Comparison of ENCODE assay signal across 1 cellular context in genomic region chr3:190345027-190345821, GRCh38.
TF ChIP-seq lines count a peak whose summit lies in the region.

No MANE protein-coding gene starts in this region.

TF ChIP-seq in HepG2, 621 proteins besides CTCF, POLR2A, EP300 and RAD21 (continued from another document and continues in another):
- TF ChIP-seq ZNF749 (CRISPR knock-in tag; IDR thresholded peaks at IDR 0.05; ENCODE audit: borderline replicate concordance) = no peak
- TF ChIP-seq SRSF9 (IDR thresholded peaks at IDR 0.05; ENCODE audit: borderline replicate concordance, insufficient read depth, low read depth, low read length, poor library complexity, severe bottlenecking) = no peak
- TF ChIP-seq GATA4 (IDR thresholded peaks at IDR 0.05; ENCODE audit: borderline replicate concordance, low read depth) = peak; percentile 15; the same call in 1 of the 2 replicates
- peak; percentile 84 for TF ChIP-seq CEBPG (CRISPR knock-in tag; IDR thresholded peaks at IDR 0.05)
- TF ChIP-seq PHF21A (CRISPR knock-in tag; IDR thresholded peaks at IDR 0.05) = peak; percentile 55
- TF ChIP-seq, protein P1, sequence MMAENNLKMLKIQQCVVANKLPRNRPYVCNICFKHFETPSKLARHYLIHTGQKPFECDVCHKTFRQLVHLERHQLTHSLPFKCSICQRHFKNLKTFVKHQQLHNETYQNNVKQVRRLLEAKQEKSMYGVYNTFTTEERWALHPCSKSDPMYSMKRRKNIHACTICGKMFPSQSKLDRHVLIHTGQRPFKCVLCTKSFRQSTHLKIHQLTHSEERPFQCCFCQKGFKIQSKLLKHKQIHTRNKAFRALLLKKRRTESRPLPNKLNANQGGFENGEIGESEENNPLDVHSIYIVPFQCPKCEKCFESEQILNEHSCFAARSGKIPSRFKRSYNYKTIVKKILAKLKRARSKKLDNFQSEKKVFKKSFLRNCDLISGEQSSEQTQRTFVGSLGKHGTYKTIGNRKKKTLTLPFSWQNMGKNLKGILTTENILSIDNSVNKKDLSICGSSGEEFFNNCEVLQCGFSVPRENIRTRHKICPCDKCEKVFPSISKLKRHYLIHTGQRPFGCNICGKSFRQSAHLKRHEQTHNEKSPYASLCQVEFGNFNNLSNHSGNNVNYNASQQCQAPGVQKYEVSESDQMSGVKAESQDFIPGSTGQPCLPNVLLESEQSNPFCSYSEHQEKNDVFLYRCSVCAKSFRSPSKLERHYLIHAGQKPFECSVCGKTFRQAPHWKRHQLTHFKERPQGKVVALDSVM (CRISPR knock-in tag; IDR thresholded peaks at IDR 0.05) = no peak
- TF ChIP-seq RNF2 (conservative IDR thresholded peaks at IDR 0.05; ENCODE audit: low read depth) = no peak
- no peak for TF ChIP-seq ZNF670 (CRISPR knock-in tag; IDR thresholded peaks at IDR 0.05; ENCODE audit: borderline replicate concordance)
- TF ChIP-seq, protein P2, sequence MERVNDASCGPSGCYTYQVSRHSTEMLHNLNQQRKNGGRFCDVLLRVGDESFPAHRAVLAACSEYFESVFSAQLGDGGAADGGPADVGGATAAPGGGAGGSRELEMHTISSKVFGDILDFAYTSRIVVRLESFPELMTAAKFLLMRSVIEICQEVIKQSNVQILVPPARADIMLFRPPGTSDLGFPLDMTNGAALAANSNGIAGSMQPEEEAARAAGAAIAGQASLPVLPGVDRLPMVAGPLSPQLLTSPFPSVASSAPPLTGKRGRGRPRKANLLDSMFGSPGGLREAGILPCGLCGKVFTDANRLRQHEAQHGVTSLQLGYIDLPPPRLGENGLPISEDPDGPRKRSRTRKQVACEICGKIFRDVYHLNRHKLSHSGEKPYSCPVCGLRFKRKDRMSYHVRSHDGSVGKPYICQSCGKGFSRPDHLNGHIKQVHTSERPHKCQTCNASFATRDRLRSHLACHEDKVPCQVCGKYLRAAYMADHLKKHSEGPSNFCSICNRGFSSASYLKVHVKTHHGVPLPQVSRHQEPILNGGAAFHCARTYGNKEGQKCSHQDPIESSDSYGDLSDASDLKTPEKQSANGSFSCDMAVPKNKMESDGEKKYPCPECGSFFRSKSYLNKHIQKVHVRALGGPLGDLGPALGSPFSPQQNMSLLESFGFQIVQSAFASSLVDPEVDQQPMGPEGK (CRISPR knock-in tag; IDR thresholded peaks at IDR 0.05) = no peak; the same call in 1 of the 2 replicates
- TF ChIP-seq ZSCAN25 (CRISPR knock-in tag; IDR thresholded peaks at IDR 0.05) = no peak
- TF ChIP-seq, protein P3, sequence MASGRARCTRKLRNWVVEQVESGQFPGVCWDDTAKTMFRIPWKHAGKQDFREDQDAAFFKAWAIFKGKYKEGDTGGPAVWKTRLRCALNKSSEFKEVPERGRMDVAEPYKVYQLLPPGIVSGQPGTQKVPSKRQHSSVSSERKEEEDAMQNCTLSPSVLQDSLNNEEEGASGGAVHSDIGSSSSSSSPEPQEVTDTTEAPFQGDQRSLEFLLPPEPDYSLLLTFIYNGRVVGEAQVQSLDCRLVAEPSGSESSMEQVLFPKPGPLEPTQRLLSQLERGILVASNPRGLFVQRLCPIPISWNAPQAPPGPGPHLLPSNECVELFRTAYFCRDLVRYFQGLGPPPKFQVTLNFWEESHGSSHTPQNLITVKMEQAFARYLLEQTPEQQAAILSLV (CRISPR knock-in tag; IDR thresholded peaks at IDR 0.05; ENCODE audit: borderline replicate concordance) = no peak
- no peak for TF ChIP-seq TCF12 (IDR thresholded peaks at IDR 0.05)
- TF ChIP-seq TCF12 (CRISPR knock-in tag; IDR thresholded peaks at IDR 0.05) = no peak; the same call in 1 of the 2 replicates
- TF ChIP-seq, protein P4, sequence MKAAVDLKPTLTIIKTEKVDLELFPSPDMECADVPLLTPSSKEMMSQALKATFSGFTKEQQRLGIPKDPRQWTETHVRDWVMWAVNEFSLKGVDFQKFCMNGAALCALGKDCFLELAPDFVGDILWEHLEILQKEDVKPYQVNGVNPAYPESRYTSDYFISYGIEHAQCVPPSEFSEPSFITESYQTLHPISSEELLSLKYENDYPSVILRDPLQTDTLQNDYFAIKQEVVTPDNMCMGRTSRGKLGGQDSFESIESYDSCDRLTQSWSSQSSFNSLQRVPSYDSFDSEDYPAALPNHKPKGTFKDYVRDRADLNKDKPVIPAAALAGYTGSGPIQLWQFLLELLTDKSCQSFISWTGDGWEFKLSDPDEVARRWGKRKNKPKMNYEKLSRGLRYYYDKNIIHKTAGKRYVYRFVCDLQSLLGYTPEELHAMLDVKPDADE (CRISPR knock-in tag; IDR thresholded peaks at IDR 0.05) = no peak
- TF ChIP-seq SMARCC2 (IDR thresholded peaks at IDR 0.05) = no peak
- TF ChIP-seq MEIS1 (CRISPR knock-in tag; IDR thresholded peaks at IDR 0.05; ENCODE audit: borderline replicate concordance) = no peak
- TF ChIP-seq, protein P5, sequence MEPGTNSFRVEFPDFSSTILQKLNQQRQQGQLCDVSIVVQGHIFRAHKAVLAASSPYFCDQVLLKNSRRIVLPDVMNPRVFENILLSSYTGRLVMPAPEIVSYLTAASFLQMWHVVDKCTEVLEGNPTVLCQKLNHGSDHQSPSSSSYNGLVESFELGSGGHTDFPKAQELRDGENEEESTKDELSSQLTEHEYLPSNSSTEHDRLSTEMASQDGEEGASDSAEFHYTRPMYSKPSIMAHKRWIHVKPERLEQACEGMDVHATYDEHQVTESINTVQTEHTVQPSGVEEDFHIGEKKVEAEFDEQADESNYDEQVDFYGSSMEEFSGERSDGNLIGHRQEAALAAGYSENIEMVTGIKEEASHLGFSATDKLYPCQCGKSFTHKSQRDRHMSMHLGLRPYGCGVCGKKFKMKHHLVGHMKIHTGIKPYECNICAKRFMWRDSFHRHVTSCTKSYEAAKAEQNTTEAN (CRISPR knock-in tag; conservative IDR thresholded peaks at IDR 0.05) = peak; percentile 57; the same call in 1 of the 2 replicates
- no peak for TF ChIP-seq SYNCRIP (IDR thresholded peaks at IDR 0.05; ENCODE audit: insufficient read depth, low read depth, low read length)
- no peak for TF ChIP-seq NFKBIZ (CRISPR knock-in tag; IDR thresholded peaks at IDR 0.05)
- no peak for TF ChIP-seq ZNF850 (CRISPR knock-in tag; conservative IDR thresholded peaks at IDR 0.05)
- TF ChIP-seq NBN (conservative IDR thresholded peaks at IDR 0.05) = no peak
- TF ChIP-seq ZNF446 (CRISPR knock-in tag; IDR thresholded peaks at IDR 0.05) = no peak
- TF ChIP-seq, protein P6, sequence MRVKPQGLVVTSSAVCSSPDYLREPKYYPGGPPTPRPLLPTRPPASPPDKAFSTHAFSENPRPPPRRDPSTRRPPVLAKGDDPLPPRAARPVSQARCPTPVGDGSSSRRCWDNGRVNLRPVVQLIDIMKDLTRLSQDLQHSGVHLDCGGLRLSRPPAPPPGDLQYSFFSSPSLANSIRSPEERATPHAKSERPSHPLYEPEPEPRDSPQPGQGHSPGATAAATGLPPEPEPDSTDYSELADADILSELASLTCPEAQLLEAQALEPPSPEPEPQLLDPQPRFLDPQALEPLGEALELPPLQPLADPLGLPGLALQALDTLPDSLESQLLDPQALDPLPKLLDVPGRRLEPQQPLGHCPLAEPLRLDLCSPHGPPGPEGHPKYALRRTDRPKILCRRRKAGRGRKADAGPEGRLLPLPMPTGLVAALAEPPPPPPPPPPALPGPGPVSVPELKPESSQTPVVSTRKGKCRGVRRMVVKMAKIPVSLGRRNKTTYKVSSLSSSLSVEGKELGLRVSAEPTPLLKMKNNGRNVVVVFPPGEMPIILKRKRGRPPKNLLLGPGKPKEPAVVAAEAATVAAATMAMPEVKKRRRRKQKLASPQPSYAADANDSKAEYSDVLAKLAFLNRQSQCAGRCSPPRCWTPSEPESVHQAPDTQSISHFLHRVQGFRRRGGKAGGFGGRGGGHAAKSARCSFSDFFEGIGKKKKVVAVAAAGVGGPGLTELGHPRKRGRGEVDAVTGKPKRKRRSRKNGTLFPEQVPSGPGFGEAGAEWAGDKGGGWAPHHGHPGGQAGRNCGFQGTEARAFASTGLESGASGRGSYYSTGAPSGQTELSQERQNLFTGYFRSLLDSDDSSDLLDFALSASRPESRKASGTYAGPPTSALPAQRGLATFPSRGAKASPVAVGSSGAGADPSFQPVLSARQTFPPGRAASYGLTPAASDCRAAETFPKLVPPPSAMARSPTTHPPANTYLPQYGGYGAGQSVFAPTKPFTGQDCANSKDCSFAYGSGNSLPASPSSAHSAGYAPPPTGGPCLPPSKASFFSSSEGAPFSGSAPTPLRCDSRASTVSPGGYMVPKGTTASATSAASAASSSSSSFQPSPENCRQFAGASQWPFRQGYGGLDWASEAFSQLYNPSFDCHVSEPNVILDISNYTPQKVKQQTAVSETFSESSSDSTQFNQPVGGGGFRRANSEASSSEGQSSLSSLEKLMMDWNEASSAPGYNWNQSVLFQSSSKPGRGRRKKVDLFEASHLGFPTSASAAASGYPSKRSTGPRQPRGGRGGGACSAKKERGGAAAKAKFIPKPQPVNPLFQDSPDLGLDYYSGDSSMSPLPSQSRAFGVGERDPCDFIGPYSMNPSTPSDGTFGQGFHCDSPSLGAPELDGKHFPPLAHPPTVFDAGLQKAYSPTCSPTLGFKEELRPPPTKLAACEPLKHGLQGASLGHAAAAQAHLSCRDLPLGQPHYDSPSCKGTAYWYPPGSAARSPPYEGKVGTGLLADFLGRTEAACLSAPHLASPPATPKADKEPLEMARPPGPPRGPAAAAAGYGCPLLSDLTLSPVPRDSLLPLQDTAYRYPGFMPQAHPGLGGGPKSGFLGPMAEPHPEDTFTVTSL (CRISPR knock-in tag; IDR thresholded peaks at IDR 0.05; ENCODE audit: borderline replicate concordance) = 0 out of 2 replicates have a peak, but pooled peaks have one; percentile 43
- no peak for TF ChIP-seq PCBP2 (optimal IDR thresholded peaks at IDR 0.05; ENCODE audit: low read depth, low read length, poor library complexity, severe bottlenecking)
- TF ChIP-seq TP53 (CRISPR knock-in tag; conservative IDR thresholded peaks at IDR 0.05) = no peak
- TF ChIP-seq HNRNPH1 (optimal IDR thresholded peaks at IDR 0.05; ENCODE audit: low read depth, low read length) = no peak
- TF ChIP-seq HOXA5 (CRISPR knock-in tag; IDR thresholded peaks at IDR 0.05) = 0 out of 2 replicates have a peak, but pooled peaks have one; percentile 44
- no peak for TF ChIP-seq TOPORS (CRISPR knock-in tag; IDR thresholded peaks at IDR 0.05)
- TF ChIP-seq ZBTB42 (CRISPR knock-in tag; IDR thresholded peaks at IDR 0.05) = no peak
- peak; percentile 89 for TF ChIP-seq MED13 (CRISPR knock-in tag; IDR thresholded peaks at IDR 0.05)
- TF ChIP-seq TFDP2 (CRISPR knock-in tag; IDR thresholded peaks at IDR 0.05) = 0 out of 2 replicates have a peak, but pooled peaks have one; percentile 11
- TF ChIP-seq GPN1 (CRISPR knock-in tag; IDR thresholded peaks at IDR 0.05; ENCODE audit: borderline replicate concordance) = no peak
- peak; percentile 76; the same call in 1 of the 2 replicates for TF ChIP-seq FOXJ3 (CRISPR knock-in tag; IDR thresholded peaks at IDR 0.05; ENCODE audit: borderline replicate concordance)
- TF ChIP-seq THYN1 (CRISPR knock-in tag; IDR thresholded peaks at IDR 0.05; ENCODE audit: borderline replicate concordance, low read depth) = no peak
- TF ChIP-seq ARHGAP35 (CRISPR knock-in tag; IDR thresholded peaks at IDR 0.05; ENCODE audit: borderline replicate concordance) = no peak
- TF ChIP-seq SNAI1 (CRISPR knock-in tag; IDR thresholded peaks at IDR 0.05; ENCODE audit: borderline replicate concordance) = no peak
- TF ChIP-seq CBFB (CRISPR knock-in tag; IDR thresholded peaks at IDR 0.05) = no peak; the same call in 1 of the 2 replicates
- no peak for TF ChIP-seq ZNF816 (CRISPR knock-in tag; IDR thresholded peaks at IDR 0.05; ENCODE audit: borderline replicate concordance)
- TF ChIP-seq TBL1XR1 (IDR thresholded peaks at IDR 0.05; ENCODE audit: borderline replicate concordance, low read length, partially characterized antibody) = no peak
- no peak for TF ChIP-seq SOX6 (IDR thresholded peaks at IDR 0.05)
- peak; percentile 78 for TF ChIP-seq SOX6 (CRISPR knock-in tag; IDR thresholded peaks at IDR 0.05)
- TF ChIP-seq ZNF639 (CRISPR knock-in tag; conservative IDR thresholded peaks at IDR 0.05) = no peak
- TF ChIP-seq, protein P7, sequence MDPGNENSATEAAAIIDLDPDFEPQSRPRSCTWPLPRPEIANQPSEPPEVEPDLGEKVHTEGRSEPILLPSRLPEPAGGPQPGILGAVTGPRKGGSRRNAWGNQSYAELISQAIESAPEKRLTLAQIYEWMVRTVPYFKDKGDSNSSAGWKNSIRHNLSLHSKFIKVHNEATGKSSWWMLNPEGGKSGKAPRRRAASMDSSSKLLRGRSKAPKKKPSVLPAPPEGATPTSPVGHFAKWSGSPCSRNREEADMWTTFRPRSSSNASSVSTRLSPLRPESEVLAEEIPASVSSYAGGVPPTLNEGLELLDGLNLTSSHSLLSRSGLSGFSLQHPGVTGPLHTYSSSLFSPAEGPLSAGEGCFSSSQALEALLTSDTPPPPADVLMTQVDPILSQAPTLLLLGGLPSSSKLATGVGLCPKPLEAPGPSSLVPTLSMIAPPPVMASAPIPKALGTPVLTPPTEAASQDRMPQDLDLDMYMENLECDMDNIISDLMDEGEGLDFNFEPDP (CRISPR knock-in tag; conservative IDR thresholded peaks at IDR 0.05) = no peak
- TF ChIP-seq, protein P8, sequence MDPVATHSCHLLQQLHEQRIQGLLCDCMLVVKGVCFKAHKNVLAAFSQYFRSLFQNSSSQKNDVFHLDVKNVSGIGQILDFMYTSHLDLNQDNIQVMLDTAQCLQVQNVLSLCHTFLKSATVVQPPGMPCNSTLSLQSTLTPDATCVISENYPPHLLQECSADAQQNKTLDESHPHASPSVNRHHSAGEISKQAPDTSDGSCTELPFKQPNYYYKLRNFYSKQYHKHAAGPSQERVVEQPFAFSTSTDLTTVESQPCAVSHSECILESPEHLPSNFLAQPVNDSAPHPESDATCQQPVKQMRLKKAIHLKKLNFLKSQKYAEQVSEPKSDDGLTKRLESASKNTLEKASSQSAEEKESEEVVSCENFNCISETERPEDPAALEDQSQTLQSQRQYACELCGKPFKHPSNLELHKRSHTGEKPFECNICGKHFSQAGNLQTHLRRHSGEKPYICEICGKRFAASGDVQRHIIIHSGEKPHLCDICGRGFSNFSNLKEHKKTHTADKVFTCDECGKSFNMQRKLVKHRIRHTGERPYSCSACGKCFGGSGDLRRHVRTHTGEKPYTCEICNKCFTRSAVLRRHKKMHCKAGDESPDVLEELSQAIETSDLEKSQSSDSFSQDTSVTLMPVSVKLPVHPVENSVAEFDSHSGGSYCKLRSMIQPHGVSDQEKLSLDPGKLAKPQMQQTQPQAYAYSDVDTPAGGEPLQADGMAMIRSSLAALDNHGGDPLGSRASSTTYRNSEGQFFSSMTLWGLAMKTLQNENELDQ (CRISPR knock-in tag; IDR thresholded peaks at IDR 0.05; ENCODE audit: borderline replicate concordance) = no peak
- TF ChIP-seq ARNT2 (CRISPR knock-in tag; IDR thresholded peaks at IDR 0.05; ENCODE audit: low read depth) = no peak
